1 cellular context compared by ENCODE assay signal in the genomic region with DNA sequence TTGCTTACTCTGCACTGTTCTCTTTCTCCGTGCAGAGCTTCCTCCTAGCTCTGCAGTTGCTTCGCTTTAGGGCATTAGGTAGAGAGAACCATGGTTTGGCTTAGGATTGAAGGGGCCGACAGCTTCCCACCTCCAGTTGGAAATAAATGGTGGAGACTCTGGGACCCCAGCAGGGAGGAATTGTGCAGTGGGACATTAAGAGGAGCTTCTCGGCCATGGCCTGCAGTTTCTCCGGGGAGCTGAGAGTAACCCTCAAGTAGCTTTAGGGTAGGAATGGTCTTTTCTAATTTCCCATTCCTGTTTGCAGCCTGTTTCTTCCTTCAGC.
TF ChIP-seq lines count a peak whose summit lies in the region.

No MANE protein-coding gene starts in this region.

TF ChIP-seq in SK-N-SH treated with all-trans-retinoic acid at 6 μM for 48 hours, 23 proteins besides CTCF, POLR2A, EP300 and RAD21 (continued from another document):
- TF ChIP-seq, protein P1, sequence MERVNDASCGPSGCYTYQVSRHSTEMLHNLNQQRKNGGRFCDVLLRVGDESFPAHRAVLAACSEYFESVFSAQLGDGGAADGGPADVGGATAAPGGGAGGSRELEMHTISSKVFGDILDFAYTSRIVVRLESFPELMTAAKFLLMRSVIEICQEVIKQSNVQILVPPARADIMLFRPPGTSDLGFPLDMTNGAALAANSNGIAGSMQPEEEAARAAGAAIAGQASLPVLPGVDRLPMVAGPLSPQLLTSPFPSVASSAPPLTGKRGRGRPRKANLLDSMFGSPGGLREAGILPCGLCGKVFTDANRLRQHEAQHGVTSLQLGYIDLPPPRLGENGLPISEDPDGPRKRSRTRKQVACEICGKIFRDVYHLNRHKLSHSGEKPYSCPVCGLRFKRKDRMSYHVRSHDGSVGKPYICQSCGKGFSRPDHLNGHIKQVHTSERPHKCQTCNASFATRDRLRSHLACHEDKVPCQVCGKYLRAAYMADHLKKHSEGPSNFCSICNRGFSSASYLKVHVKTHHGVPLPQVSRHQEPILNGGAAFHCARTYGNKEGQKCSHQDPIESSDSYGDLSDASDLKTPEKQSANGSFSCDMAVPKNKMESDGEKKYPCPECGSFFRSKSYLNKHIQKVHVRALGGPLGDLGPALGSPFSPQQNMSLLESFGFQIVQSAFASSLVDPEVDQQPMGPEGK (CRISPR knock-in tag; IDR thresholded peaks at IDR 0.05; ENCODE audit: borderline replicate concordance): no peak
- no peak for TF ChIP-seq ZC3H10 (CRISPR knock-in tag; IDR thresholded peaks at IDR 0.05)
- no peak for TF ChIP-seq ESRRG (CRISPR knock-in tag; IDR thresholded peaks at IDR 0.05)
- no peak for TF ChIP-seq ISL1 (CRISPR knock-in tag; IDR thresholded peaks at IDR 0.05)
- TF ChIP-seq, protein P2, sequence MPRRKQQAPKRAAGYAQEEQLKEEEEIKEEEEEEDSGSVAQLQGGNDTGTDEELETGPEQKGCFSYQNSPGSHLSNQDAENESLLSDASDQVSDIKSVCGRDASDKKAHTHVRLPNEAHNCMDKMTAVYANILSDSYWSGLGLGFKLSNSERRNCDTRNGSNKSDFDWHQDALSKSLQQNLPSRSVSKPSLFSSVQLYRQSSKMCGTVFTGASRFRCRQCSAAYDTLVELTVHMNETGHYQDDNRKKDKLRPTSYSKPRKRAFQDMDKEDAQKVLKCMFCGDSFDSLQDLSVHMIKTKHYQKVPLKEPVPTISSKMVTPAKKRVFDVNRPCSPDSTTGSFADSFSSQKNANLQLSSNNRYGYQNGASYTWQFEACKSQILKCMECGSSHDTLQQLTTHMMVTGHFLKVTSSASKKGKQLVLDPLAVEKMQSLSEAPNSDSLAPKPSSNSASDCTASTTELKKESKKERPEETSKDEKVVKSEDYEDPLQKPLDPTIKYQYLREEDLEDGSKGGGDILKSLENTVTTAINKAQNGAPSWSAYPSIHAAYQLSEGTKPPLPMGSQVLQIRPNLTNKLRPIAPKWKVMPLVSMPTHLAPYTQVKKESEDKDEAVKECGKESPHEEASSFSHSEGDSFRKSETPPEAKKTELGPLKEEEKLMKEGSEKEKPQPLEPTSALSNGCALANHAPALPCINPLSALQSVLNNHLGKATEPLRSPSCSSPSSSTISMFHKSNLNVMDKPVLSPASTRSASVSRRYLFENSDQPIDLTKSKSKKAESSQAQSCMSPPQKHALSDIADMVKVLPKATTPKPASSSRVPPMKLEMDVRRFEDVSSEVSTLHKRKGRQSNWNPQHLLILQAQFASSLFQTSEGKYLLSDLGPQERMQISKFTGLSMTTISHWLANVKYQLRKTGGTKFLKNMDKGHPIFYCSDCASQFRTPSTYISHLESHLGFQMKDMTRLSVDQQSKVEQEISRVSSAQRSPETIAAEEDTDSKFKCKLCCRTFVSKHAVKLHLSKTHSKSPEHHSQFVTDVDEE (CRISPR knock-in tag; IDR thresholded peaks at IDR 0.05): no peak
- no peak for TF ChIP-seq CSDC2 (CRISPR knock-in tag; IDR thresholded peaks at IDR 0.05)
- no peak for TF ChIP-seq OSR1 (CRISPR knock-in tag; IDR thresholded peaks at IDR 0.05)
- no peak for TF ChIP-seq ZNF565 (CRISPR knock-in tag; conservative IDR thresholded peaks at IDR 0.05; ENCODE audit: low read depth)
- TF ChIP-seq, protein P3, sequence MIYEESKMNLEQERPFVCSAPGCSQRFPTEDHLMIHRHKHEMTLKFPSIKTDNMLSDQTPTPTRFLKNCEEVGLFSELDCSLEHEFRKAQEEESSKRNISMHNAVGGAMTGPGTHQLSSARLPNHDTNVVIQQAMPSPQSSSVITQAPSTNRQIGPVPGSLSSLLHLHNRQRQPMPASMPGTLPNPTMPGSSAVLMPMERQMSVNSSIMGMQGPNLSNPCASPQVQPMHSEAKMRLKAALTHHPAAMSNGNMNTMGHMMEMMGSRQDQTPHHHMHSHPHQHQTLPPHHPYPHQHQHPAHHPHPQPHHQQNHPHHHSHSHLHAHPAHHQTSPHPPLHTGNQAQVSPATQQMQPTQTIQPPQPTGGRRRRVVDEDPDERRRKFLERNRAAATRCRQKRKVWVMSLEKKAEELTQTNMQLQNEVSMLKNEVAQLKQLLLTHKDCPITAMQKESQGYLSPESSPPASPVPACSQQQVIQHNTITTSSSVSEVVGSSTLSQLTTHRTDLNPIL (CRISPR knock-in tag; IDR thresholded peaks at IDR 0.05; ENCODE audit: low read depth): no peak
